Comparison of ENCODE assay signal across 1 cellular context in genomic region chr2:191312662-191313061, GRCh38.
TF ChIP-seq lines count a peak whose summit lies in the region.

No MANE protein-coding gene starts in this region.

TF ChIP-seq in IMR-90, 13 proteins besides CTCF, POLR2A, EP300 and RAD21 (continued from another document):
- no peak for TF ChIP-seq CHD1 (IDR thresholded peaks at IDR 0.05; ENCODE audit: low read depth, low read length)
- no peak for TF ChIP-seq SMC3 (IDR thresholded peaks at IDR 0.05; ENCODE audit: low read depth, low read length)
- TF ChIP-seq RCOR1 (IDR thresholded peaks at IDR 0.05; ENCODE audit: insufficient replicate concordance, low read length) = no peak
TF ChIP-seq in IMR-90: peak in this region for 0.
